ENCODE assay signal across 1 cellular context in genomic region chr5:150485770-150486401, GRCh38.
A peak's percentile ranks its signal among the peaks of the same experiment; 100 is the strongest.
TF ChIP-seq lines count a peak whose summit lies in the region.

No MANE protein-coding gene starts in this region.

TF ChIP-seq in IMR-90, 13 proteins besides CTCF, POLR2A, EP300 and RAD21 (continued from another document):
- TF ChIP-seq USF2 (IDR thresholded peaks at IDR 0.05; ENCODE audit: low read depth, low read length) = peak; percentile 91; the same call in 1 of the 2 replicates
- TF ChIP-seq NFE2L2 (IDR thresholded peaks at IDR 0.05; ENCODE audit: low read depth, low read length) = no peak
- no peak for TF ChIP-seq ELK1 (IDR thresholded peaks at IDR 0.05; ENCODE audit: borderline replicate concordance, low read depth, low read length)
